12 cellular contexts compared by ENCODE assay signal in genomic region chr2:159600752-159601151, GRCh38. TPM values are rescaled to one million over a fixed set of nuclear protein-coding genes. Genes with fewer than 3 reads are reported as not detected.
DNase-seq lines count a peak whose midpoint lies in the region; ATAC-seq and TF ChIP-seq lines count a peak whose summit lies in the region.
"Had no signal": no experiment of that assay in that cellular context is flagged by ENCODE, and none has a peak within 500 bp of the region (broad histone marks: within the 10 kb centered on the region; RNA-seq: fewer than 3 reads in every experiment).

No MANE protein-coding gene starts in this region.

- H3K36me3 Mint-ChIP-seq in activated CD4-positive, alpha-beta memory T cell treated with anti-CD3 and anti-CD28 coated beads for 36 hours = no peaks in the 10 kb centered on the region
- H3K36me3 Mint-ChIP-seq in activated CD4-positive, alpha-beta memory T cell treated with anti-CD3 and anti-CD28 coated beads, Interleukin-2, amount 10 ng/mL, durations not matched to agents 7 days and 5 days (ENCODE audit: low read depth) = no peaks in the 10 kb centered on the region
- peaks cover 23% of the 10 kb centered on the region for H3K36me3 Mint-ChIP-seq in type B pancreatic cell

- peak; percentile 13 for DNase-seq in activated CD4-positive, alpha-beta memory T cell treated with anti-CD3 and anti-CD28 coated beads for 36 hours
- no peak for DNase-seq in activated CD4-positive, alpha-beta memory T cell treated with anti-CD3 and anti-CD28 coated beads, Interleukin-2, amount 10 ng/mL, durations not matched to agents 7 days and 5 days
- DNase-seq in RWPE1 (ENCODE audit: low spot score) (peak; percentile 73), epithelial cell of prostate (ENCODE audit: low read depth, low spot score) (peak; percentile 58), type B pancreatic cell (ENCODE audit: extremely low spot score, unreplicated experiment) (no peak), dorsolateral prefrontal cortex (no peak)
- DNase-seq: cortex of kidney, GF-D8, NCI-H1436 had no signal

- no peak for ATAC-seq in HG02884 (IDR thresholded peaks at IDR 0.05; ENCODE audit: unreplicated experiment)
- no peak for ATAC-seq in GM21423 (IDR thresholded peaks at IDR 0.05; ENCODE audit: unreplicated experiment)

- no peak overlapping the region for H3K27ac ChIP-seq in RWPE1
- H3K27ac ChIP-seq in epithelial cell of prostate = peak overlapping the region; percentile 31
- H3K27ac ChIP-seq in dorsolateral prefrontal cortex = no peak overlapping the region
- H3K27ac ChIP-seq: right atrium auricular region had no signal

- H3K9me3 Mint-ChIP-seq in activated CD4-positive, alpha-beta memory T cell treated with anti-CD3 and anti-CD28 coated beads for 36 hours = no peaks in the 10 kb centered on the region
- H3K9me3 Mint-ChIP-seq in activated CD4-positive, alpha-beta memory T cell treated with anti-CD3 and anti-CD28 coated beads, Interleukin-2, amount 10 ng/mL, durations not matched to agents 7 days and 5 days = no peaks in the 10 kb centered on the region
- H3K9me3 Mint-ChIP-seq in type B pancreatic cell = peaks cover 9% of the 10 kb centered on the region

- intact Hi-C loops in activated CD4-positive, alpha-beta memory T cell treated with anti-CD3 and anti-CD28 coated beads for 36 hours (cut with micrococcal nuclease) = no loop called here
- intact Hi-C loops in dorsolateral prefrontal cortex (cut with DNase I) = no loop called here

- H3K4me3 ChIP-seq in dorsolateral prefrontal cortex = no peak overlapping the region
- H3K4me3 ChIP-seq: right atrium auricular region had no signal

- H3K4me3 Mint-ChIP-seq in activated CD4-positive, alpha-beta memory T cell treated with anti-CD3 and anti-CD28 coated beads for 36 hours = no peak overlapping the region
- no peak overlapping the region for H3K4me3 Mint-ChIP-seq in activated CD4-positive, alpha-beta memory T cell treated with anti-CD3 and anti-CD28 coated beads, Interleukin-2, amount 10 ng/mL, durations not matched to agents 7 days and 5 days
- no peak overlapping the region for H3K4me3 Mint-ChIP-seq in type B pancreatic cell

- TF ChIP-seq CTCF in RWPE1 (conservative IDR thresholded peaks at IDR 0.05; ENCODE audit: low read depth) (no peak), type B pancreatic cell (conservative IDR thresholded peaks at IDR 0.05) (no peak), dorsolateral prefrontal cortex (IDR thresholded peaks at IDR 0.05 in 54 of 56, conservative IDR thresholded peaks at IDR 0.05 in 2 of 56; ENCODE audit: low read depth in 1 of 56, partially characterized antibody in 56 of 56) (no peak)

- POLR2A ChIA-PET in activated CD4-positive, alpha-beta memory T cell treated with anti-CD3 and anti-CD28 coated beads for 36 hours (lab: Charles Lee) = no interaction called here
- POLR2A ChIA-PET in activated CD4-positive, alpha-beta memory T cell treated with anti-CD3 and anti-CD28 coated beads, Interleukin-2, amount 10 ng/mL, durations not matched to agents 7 days and 5 days (lab: Charles Lee) = no interaction called here
- POLR2A ChIA-PET in RWPE1 (lab: Yijun Ruan, JAX; ENCODE audit: low non-redundant PET) = no interaction called here

- CTCF ChIA-PET in activated CD4-positive, alpha-beta memory T cell treated with anti-CD3 and anti-CD28 coated beads for 36 hours (lab: Charles Lee) = no interaction called here
- CTCF ChIA-PET in activated CD4-positive, alpha-beta memory T cell treated with anti-CD3 and anti-CD28 coated beads, Interleukin-2, amount 10 ng/mL, durations not matched to agents 7 days and 5 days (lab: Charles Lee) = no interaction called here
- CTCF ChIA-PET in RWPE1 (lab: Yijun Ruan, JAX) = no interaction called here

- no peak overlapping the region for H3K27ac Mint-ChIP-seq in activated CD4-positive, alpha-beta memory T cell treated with anti-CD3 and anti-CD28 coated beads for 36 hours
- no peak overlapping the region for H3K27ac Mint-ChIP-seq in activated CD4-positive, alpha-beta memory T cell treated with anti-CD3 and anti-CD28 coated beads, Interleukin-2, amount 10 ng/mL, durations not matched to agents 7 days and 5 days
- H3K27ac Mint-ChIP-seq in type B pancreatic cell = peak overlapping the region; percentile 55

- H3K27me3 ChIP-seq in dorsolateral prefrontal cortex = no peaks in the 10 kb centered on the region
- H3K27me3 ChIP-seq: right atrium auricular region had no signal

- no peaks in the 10 kb centered on the region for H3K27me3 Mint-ChIP-seq in activated CD4-positive, alpha-beta memory T cell treated with anti-CD3 and anti-CD28 coated beads for 36 hours
- no peaks in the 10 kb centered on the region for H3K27me3 Mint-ChIP-seq in activated CD4-positive, alpha-beta memory T cell treated with anti-CD3 and anti-CD28 coated beads, Interleukin-2, amount 10 ng/mL, durations not matched to agents 7 days and 5 days
- H3K27me3 Mint-ChIP-seq in type B pancreatic cell = no peaks in the 10 kb centered on the region

- H3K4me1 Mint-ChIP-seq in activated CD4-positive, alpha-beta memory T cell treated with anti-CD3 and anti-CD28 coated beads for 36 hours (ENCODE audit: low read depth) = peaks cover 9% of the 10 kb centered on the region
- H3K4me1 Mint-ChIP-seq in activated CD4-positive, alpha-beta memory T cell treated with anti-CD3 and anti-CD28 coated beads, Interleukin-2, amount 10 ng/mL, durations not matched to agents 7 days and 5 days = no peaks in the 10 kb centered on the region
- H3K4me1 Mint-ChIP-seq in type B pancreatic cell (ENCODE audit: unreplicated experiment) = peaks cover 11% of the 10 kb centered on the region

RNA-seq across cellular contexts. Expression of gene BAZ2B, which starts 15.6 kb away (rescaled TPM):
- 10 to 100 TPM in 1 of 2 experiments, 1 to 10 TPM in 1; 9.1 to 10.2 TPM for total RNA-seq in activated CD4-positive, alpha-beta memory T cell treated with anti-CD3 and anti-CD28 coated beads for 36 hours
- total RNA-seq in activated CD4-positive, alpha-beta memory T cell treated with anti-CD3 and anti-CD28 coated beads, Interleukin-2, amount 10 ng/mL, durations not matched to agents 7 days and 5 days = 1 to 10 TPM; 8.5 to 9.8 TPM
- total RNA-seq in type B pancreatic cell (ENCODE audit: low replicate concordance) = 65.2 and 80.4 TPM in 2 replicates
- 100 to 1,000 TPM in 118 of 120 experiments, 10 to 100 TPM in 2; 73.4 to 236 (median 142) TPM for total RNA-seq in dorsolateral prefrontal cortex

Comparison
In these comparisons a context has a peak if more than half of its experiments do, and no peak if none do; other contexts are left out.
1. DNase-seq: peak in activated CD4-positive, alpha-beta memory T cell treated with anti-CD3 and anti-CD28 coated beads for 36 hours (single experiment), RWPE1 (single experiment) and epithelial cell of prostate (single experiment); none in activated CD4-positive, alpha-beta memory T cell treated with anti-CD3 and anti-CD28 coated beads, Interleukin-2, amount 10 ng/mL, durations not matched to agents 7 days and 5 days (single experiment), type B pancreatic cell (single experiment) and dorsolateral prefrontal cortex (0 of 10).